ENCODE assay signal across 14 cellular contexts in genomic region chr7:21887779-21888178, GRCh38. TPM values are rescaled to one million over a fixed set of nuclear protein-coding genes. Genes with fewer than 3 reads are reported as not detected.
DNase-seq lines count a peak whose midpoint lies in the region; ATAC-seq and TF ChIP-seq lines count a peak whose summit lies in the region.
"Had no signal": no experiment of that assay in that cellular context is flagged by ENCODE, and none has a peak within 500 bp of the region (broad histone marks: within the 10 kb centered on the region; RNA-seq: fewer than 3 reads in every experiment).

No MANE protein-coding gene starts in this region.

- H3T11ph ChIP-seq in H9 (ENCODE audit: low read length), result no peak overlapping the region

- H3K27ac Mint-ChIP-seq in GM23338 (peak overlapping the region; percentile 74), H9 (peak overlapping the region in 1 of 3 experiments; percentile 37; a peak in 2 of 7 replicates), endothelial cell (ENCODE audit: unreplicated experiment) (no peak overlapping the region)
- H3K27ac Mint-ChIP-seq: CD4-positive, alpha-beta memory T cell had no signal

- H3K4me3 Mint-ChIP-seq in GM23338 (no peak overlapping the region), H9 (no peak overlapping the region), endothelial cell (ENCODE audit: unreplicated experiment) (no peak overlapping the region)
- H3K4me3 Mint-ChIP-seq: CD4-positive, alpha-beta memory T cell had no signal

- H3K9me2 ChIP-seq in GM23338 (ENCODE audit: insufficient read depth), result no peaks in the 10 kb centered on the region

- WGBS in H9 (ENCODE audit: extremely low coverage, insufficient read length, low lambda C conversion rate), result no CpG with 5 or more reads among the region's 4 CpGs

- no peaks in the 10 kb centered on the region for H3K79me1 ChIP-seq in H9 (ENCODE audit: insufficient read depth, low read depth, low read length, poor library complexity, severe bottlenecking)

- H2BK12ac ChIP-seq in H9 (ENCODE audit: insufficient read length, low read depth, low read length), result peak overlapping the region; percentile 83

- peaks cover 3% of the 10 kb centered on the region for H3K27me3 Mint-ChIP-seq in GM23338 (ENCODE audit: insufficient read depth, low read depth, poor library complexity)
- no peaks in the 10 kb centered on the region for H3K27me3 Mint-ChIP-seq in H9 (ENCODE audit: low read depth)
- no peaks in the 10 kb centered on the region for H3K27me3 Mint-ChIP-seq in endothelial cell (ENCODE audit: unreplicated experiment)
- H3K27me3 Mint-ChIP-seq: CD4-positive, alpha-beta memory T cell had no signal

- H3F3A ChIP-seq in GM23338 (replicated peaks; ENCODE audit: low read depth), result no peaks in the 10 kb centered on the region

- no peak overlapping the region for H2AK5ac ChIP-seq in H9 (ENCODE audit: insufficient read length, low read length)

- H4K8ac ChIP-seq in H9 (replicated peaks; ENCODE audit: insufficient read length, low read depth, low read length), result no peak overlapping the region

- H3K27ac ChIP-seq in GM23338 (ENCODE audit: low read depth) (peak overlapping the region; percentile 70; the same call in 1 of the 2 replicates), H9 (ENCODE audit: insufficient read length, low read depth, low read length) (no peak overlapping the region), left lung (no peak overlapping the region), upper lobe of right lung (no peak overlapping the region)

- no peaks in the 10 kb centered on the region for H3K36me3 ChIP-seq in GM23338 (ENCODE audit: insufficient read depth)
- H3K36me3 ChIP-seq in left lung, result no peaks in the 10 kb centered on the region
- no peaks in the 10 kb centered on the region for H3K36me3 ChIP-seq in upper lobe of right lung

- H3K9me3 ChIP-seq in H9 (ENCODE audit: control insufficient read depth, low read depth, low read length) (no peaks in the 10 kb centered on the region), left lung (no peaks in the 10 kb centered on the region), upper lobe of right lung (no peaks in the 10 kb centered on the region)

- no peaks in the 10 kb centered on the region for H3K23me2 ChIP-seq in H9 (ENCODE audit: insufficient read length, low read depth, low read length, poor library complexity, severe bottlenecking)

- peaks cover 10% of the 10 kb centered on the region; the same call in 1 of the 2 replicates for H3K4me1 ChIP-seq in GM23338 (ENCODE audit: insufficient read depth)
- H3K4me1 ChIP-seq in H9 (ENCODE audit: insufficient read depth, low read length), result peaks cover 4% of the 10 kb centered on the region; the same call in 1 of the 2 replicates
- H3K4me1 ChIP-seq in left lung, result no peaks in the 10 kb centered on the region
- H3K4me1 ChIP-seq in upper lobe of right lung, result no peaks in the 10 kb centered on the region

- H3K4me3 ChIP-seq in GM23338 (no peak overlapping the region), left lung (no peak overlapping the region), upper lobe of right lung (no peak overlapping the region)

- H3K23ac ChIP-seq in H9 (ENCODE audit: insufficient read length, low read depth, low read length), result no peak overlapping the region

- H2AFZ ChIP-seq in GM23338 (no peak overlapping the region), H9 (ENCODE audit: low read length) (no peak overlapping the region)

- no peaks in the 10 kb centered on the region for H3K9me3 Mint-ChIP-seq in GM23338
- H3K9me3 Mint-ChIP-seq in H9, result no peaks in the 10 kb centered on the region
- H3K9me3 Mint-ChIP-seq in endothelial cell (ENCODE audit: unreplicated experiment), result no peaks in the 10 kb centered on the region
- H3K9me3 Mint-ChIP-seq: CD4-positive, alpha-beta memory T cell had no signal

- ATAC-seq in GM23338, result peak; percentile 64
- ATAC-seq in left lung, result peak; percentile 18
- ATAC-seq in upper lobe of right lung, result no peak

- H4K5ac ChIP-seq in H9 (ENCODE audit: insufficient read length, low read depth, low read length), result no peak overlapping the region

- no peak overlapping the region for H3K56ac ChIP-seq in H9 (ENCODE audit: insufficient read length, low read depth, low read length)

- H2BK120ac ChIP-seq in H9 (ENCODE audit: low read depth, low read length, poor library complexity, severe bottlenecking), result no peak overlapping the region

- H3K14ac ChIP-seq in H9 (ENCODE audit: insufficient read depth, low read length), result peak overlapping the region; percentile 63; the same call in 1 of the 2 replicates

- H3K4me1 Mint-ChIP-seq in GM23338 (peaks cover 13% of the 10 kb centered on the region), H9 (peaks cover 13 to 16% of the 10 kb centered on the region in 2 experiments), endothelial cell (ENCODE audit: unreplicated experiment) (no peaks in the 10 kb centered on the region)
- H3K4me1 Mint-ChIP-seq: CD4-positive, alpha-beta memory T cell had no signal

- H3K27me3 ChIP-seq in GM23338 (ENCODE audit: insufficient read depth) (no peaks in the 10 kb centered on the region), H9 (ENCODE audit: insufficient read depth, low read length) (no peaks in the 10 kb centered on the region), left lung (no peaks in the 10 kb centered on the region), upper lobe of right lung (no peaks in the 10 kb centered on the region)

- no peak overlapping the region for H2BK15ac ChIP-seq in H9 (ENCODE audit: low read depth, low read length)

- H4K91ac ChIP-seq in H9 (ENCODE audit: insufficient read length, low read depth, low read length), result no peak overlapping the region

- H3K4me2 ChIP-seq in GM23338, result no peak overlapping the region
- no peak overlapping the region for H3K4me2 ChIP-seq in H9 (ENCODE audit: insufficient read depth, insufficient read length, low read length)

- no peak overlapping the region for H3K9ac ChIP-seq in H9 (ENCODE audit: extremely low read depth, insufficient read length, low read length)

- intact Hi-C loops in left lung (cut with DNase I), result no loop called here
- intact Hi-C loops in upper lobe of right lung (cut with DNase I), result no loop called here

- H2BK20ac ChIP-seq in H9 (ENCODE audit: low read depth, low read length, poor library complexity, severe bottlenecking), result no peak overlapping the region

- TF ChIP-seq CTCF in GM23338 (conservative IDR thresholded peaks at IDR 0.05; ENCODE audit: low read depth in 2 of 2) (no peak), H9 (conservative IDR thresholded peaks at IDR 0.05) (no peak), left lung (IDR thresholded peaks at IDR 0.05) (no peak), endothelial cell (IDR thresholded peaks at IDR 0.05; ENCODE audit: unreplicated experiment) (no peak), upper lobe of right lung (IDR thresholded peaks at IDR 0.05) (no peak)

- no peak overlapping the region for H3K18ac ChIP-seq in H9 (ENCODE audit: insufficient read length, low read depth, low read length)

- H3K4ac ChIP-seq in H9 (ENCODE audit: low read depth, low read length), result no peak overlapping the region

- H4K20me1 ChIP-seq in GM23338 (replicated peaks; ENCODE audit: insufficient read depth) (no peaks in the 10 kb centered on the region), H9 (ENCODE audit: control insufficient read depth, insufficient read depth, insufficient read length) (no peaks in the 10 kb centered on the region)

- H3K36me3 Mint-ChIP-seq in GM23338 (ENCODE audit: low read depth) (no peaks in the 10 kb centered on the region), H9 (ENCODE audit: insufficient read depth in 1 of 3, low read depth in 3 of 3) (no peaks in the 10 kb centered on the region), endothelial cell (ENCODE audit: low read depth, unreplicated experiment) (no peaks in the 10 kb centered on the region)
- H3K36me3 Mint-ChIP-seq: CD4-positive, alpha-beta memory T cell had no signal

- H3K79me2 ChIP-seq in GM23338 (replicated peaks; ENCODE audit: insufficient read depth) (no peaks in the 10 kb centered on the region), H9 (ENCODE audit: insufficient read depth, low read length) (no peaks in the 10 kb centered on the region)

- no peak for DNase-seq in GM23338 (ENCODE audit: low spot score)
- no peak for DNase-seq in H9
- no peak for DNase-seq in left lung
- DNase-seq in endothelial cell (ENCODE audit: low spot score), result no peak
- DNase-seq in NCI-H345 treated with DMSO at 0.1 percent for 48 hours (lab: John Stamatoyannopoulos, UW; ENCODE audit: unreplicated experiment), result no peak
- no peak for DNase-seq in upper lobe of right lung
- DNase-seq: C1 segment of cervical spinal cord; Calu3; CD4-positive, alpha-beta memory T cell; COR-L47; DMS79; EL; GF-D8; HCEC 1CT had no signal

- H2BK5ac ChIP-seq in H9 (ENCODE audit: insufficient read length, low read length), result no peak overlapping the region

TF ChIP-seq in GM23338, 12 proteins besides CTCF, POLR2A, EP300 and RAD21 (continues in another document):
- TF ChIP-seq POLR2AphosphoS5 (IDR thresholded peaks at IDR 0.05; ENCODE audit: low read depth) (no peak), ZNF331 (CRISPR knock-in tag; IDR thresholded peaks at IDR 0.05; ENCODE audit: low read depth) (no peak), EZH2 (IDR thresholded peaks at IDR 0.05; ENCODE audit: low read depth, unreplicated experiment) (no peak)

RNA-seq across cellular contexts. Expression of gene CDCA7L, which starts 57.9 kb away (rescaled TPM):
- 174 and 202 TPM in 2 replicates for total RNA-seq in GM23338 (2014; rRNA removed; shearing (Covaris generic))
- polyA plus RNA-seq in GM23338 (2016; fragmentation: Nextera tagmentation; extraction: Ambion mirVana), result 187 and 194 TPM in 2 replicates
- total RNA-seq in H9 (2021) (104 and 111 TPM in 2 replicates), left lung (10 to 100 TPM; 27.5 to 38.2 TPM), endothelial cell (ENCODE audit: unreplicated experiment) (40.7 TPM), upper lobe of right lung (41.2 TPM)
